Comparison of ENCODE assay signal across 1 cellular context in genomic region chr4:22498866-22499265, GRCh38.
TF ChIP-seq lines count a peak whose summit lies in the region.

No MANE protein-coding gene starts in this region.

TF ChIP-seq in WTC11, 78 proteins besides CTCF, POLR2A, EP300 and RAD21 (continued from another document):
- TF ChIP-seq ERG (CRISPR knock-in tag; IDR thresholded peaks at IDR 0.05) (no peak), SMAD3 (CRISPR knock-in tag; IDR thresholded peaks at IDR 0.05; ENCODE audit: borderline replicate concordance) (no peak)
TF ChIP-seq in WTC11: peak in this region for 0.
